In the genomic region with DNA sequence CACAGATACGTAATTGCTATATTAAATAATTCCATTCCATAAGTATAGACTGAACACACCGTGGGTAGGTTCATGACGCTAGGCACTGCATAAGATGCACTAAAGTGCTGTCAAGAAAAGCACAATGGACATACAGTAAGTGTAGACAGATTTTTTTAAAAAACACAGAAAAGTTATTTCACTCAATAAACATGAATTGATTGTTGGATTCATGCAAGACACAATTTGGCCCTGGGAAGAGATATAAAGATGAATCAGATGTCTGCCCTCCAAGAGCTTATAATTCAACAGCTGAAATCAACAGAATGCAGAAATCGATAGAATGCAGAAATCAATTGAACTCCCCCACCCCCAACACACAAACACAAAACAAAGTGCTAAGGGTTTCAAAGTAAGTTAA, we compare ENCODE assay signal across 11 cellular contexts. TPM values are rescaled to one million over a fixed set of nuclear protein-coding genes. Genes with fewer than 3 reads are reported as not detected.
DNase-seq lines count a peak whose midpoint lies in the region; ATAC-seq and TF ChIP-seq lines count a peak whose summit lies in the region.
"Had no signal": no experiment of that assay in that cellular context is flagged by ENCODE, and none has a peak within 500 bp of the region (broad histone marks: within the 10 kb centered on the region; RNA-seq: fewer than 3 reads in every experiment).

No MANE protein-coding gene starts in this region.

- no peak overlapping the region for H3K27ac ChIP-seq in right cardiac atrium (ENCODE audit: low read length)
- no peak overlapping the region for H3K27ac ChIP-seq in iPS-20b (ENCODE audit: low read length)
- H3K27ac ChIP-seq: lower lobe of right lung had no signal

- POLR2A ChIA-PET in activated CD8-positive, alpha-beta T cell treated with anti-CD3 and anti-CD28 coated beads for 36 hours (lab: Charles Lee), result no interaction called here

- H3K4me1 ChIP-seq in right cardiac atrium (ENCODE audit: control insufficient read depth, insufficient read depth, low read length) (peaks cover 2% of the 10 kb centered on the region), iPS-20b (ENCODE audit: insufficient read depth, low read length) (peaks cover 4% of the 10 kb centered on the region; the same call in 1 of the 2 replicates)

- H3K27me3 ChIP-seq in right cardiac atrium (ENCODE audit: control insufficient read depth, insufficient read depth) (no peaks in the 10 kb centered on the region), iPS-20b (ENCODE audit: insufficient read depth, low read length) (no peaks in the 10 kb centered on the region)

- no peak overlapping the region for H3K9ac ChIP-seq in iPS-20b (ENCODE audit: low read depth, low read length)

- intact Hi-C loops in right cardiac atrium (cut with DNase I), result no loop called here
- intact Hi-C loops in Right ventricle myocardium inferior (cut with DNase I), result no loop called here
- intact Hi-C loops in activated CD8-positive, alpha-beta T cell treated with anti-CD3 and anti-CD28 coated beads for 36 hours (cut with micrococcal nuclease), result no loop called here
- intact Hi-C loops in posterior cingulate gyrus (cut with DNase I), result no loop called here

- 92% methylated on average over 4 of the region's 4 CpGs for WGBS in right cardiac atrium

- H3K36me3 ChIP-seq in iPS-20b (ENCODE audit: insufficient read depth, low read depth, low read length), result no peaks in the 10 kb centered on the region

- peak overlapping the region; percentile 92 for H3K4me3 Mint-ChIP-seq in activated CD8-positive, alpha-beta T cell treated with anti-CD3 and anti-CD28 coated beads for 36 hours
- H3K4me3 Mint-ChIP-seq in type B pancreatic cell, result peak overlapping the region; percentile 100

- H3K36me3 Mint-ChIP-seq in activated CD8-positive, alpha-beta T cell treated with anti-CD3 and anti-CD28 coated beads for 36 hours (ENCODE audit: low read depth), result peaks cover 4% of the 10 kb centered on the region
- H3K36me3 Mint-ChIP-seq in type B pancreatic cell, result peaks cover 3% of the 10 kb centered on the region

- peak overlapping the region; percentile 56 for H3K4me3 ChIP-seq in right cardiac atrium (ENCODE audit: low read length)
- H3K4me3 ChIP-seq in iPS-20b (ENCODE audit: low read length), result peak overlapping the region; percentile 98; the same call in 1 of the 2 replicates

- no peak for ATAC-seq in right cardiac atrium
- no peak for ATAC-seq in Right ventricle myocardium inferior
- no peak for ATAC-seq in activated CD8-positive, alpha-beta T cell treated with anti-CD3 and anti-CD28 coated beads for 36 hours
- ATAC-seq: lower lobe of right lung had no signal

- H3K27ac Mint-ChIP-seq in activated CD8-positive, alpha-beta T cell treated with anti-CD3 and anti-CD28 coated beads for 36 hours, result no peak overlapping the region
- H3K27ac Mint-ChIP-seq in type B pancreatic cell, result peak overlapping the region; percentile 90

- no peaks in the 10 kb centered on the region for H3K9me3 Mint-ChIP-seq in activated CD8-positive, alpha-beta T cell treated with anti-CD3 and anti-CD28 coated beads for 36 hours
- no peaks in the 10 kb centered on the region for H3K9me3 Mint-ChIP-seq in type B pancreatic cell

- H3K4me1 Mint-ChIP-seq in activated CD8-positive, alpha-beta T cell treated with anti-CD3 and anti-CD28 coated beads for 36 hours (ENCODE audit: low read depth), result peaks cover 27% of the 10 kb centered on the region
- peaks cover 41% of the 10 kb centered on the region for H3K4me1 Mint-ChIP-seq in type B pancreatic cell (ENCODE audit: unreplicated experiment)

- CTCF ChIA-PET in activated CD8-positive, alpha-beta T cell treated with anti-CD3 and anti-CD28 coated beads for 36 hours (lab: Charles Lee), result interaction anchor here (1.6 to 2.8 kb wide), 3 partner anchors 8 to 17 kb away, joined by 3 to 16 read pairs (median 6); no protein-coding TSS in a partner anchor

- DNase-seq in right cardiac atrium (no peak), Right ventricle myocardium inferior (ENCODE audit: missing footprints) (no peak), type B pancreatic cell (ENCODE audit: extremely low spot score, unreplicated experiment) (no peak), SW480 (ENCODE audit: low spot score) (no peak), cerebellar cortex (ENCODE audit: low spot score) (no peak), posterior cingulate gyrus (no peak)
- DNase-seq in activated CD8-positive, alpha-beta T cell treated with anti-CD3 and anti-CD28 coated beads for 36 hours, result no peak
- DNase-seq: effector memory CD4-positive, alpha-beta T cell; lower lobe of right lung; NCI-H1417 treated with DMSO at 0.1 percent for 48 hours had no signal

- TF ChIP-seq CTCF in activated CD8-positive, alpha-beta T cell treated with anti-CD3 and anti-CD28 coated beads for 36 hours (IDR thresholded peaks at IDR 0.05), result no peak
- no peak for TF ChIP-seq CTCF in type B pancreatic cell (conservative IDR thresholded peaks at IDR 0.05)

- H3K27me3 Mint-ChIP-seq in activated CD8-positive, alpha-beta T cell treated with anti-CD3 and anti-CD28 coated beads for 36 hours, result no peaks in the 10 kb centered on the region
- no peaks in the 10 kb centered on the region for H3K27me3 Mint-ChIP-seq in type B pancreatic cell

- H3K9me3 ChIP-seq in right cardiac atrium (ENCODE audit: control insufficient read depth, low read length) (no peaks in the 10 kb centered on the region), iPS-20b (ENCODE audit: insufficient read depth, low read depth, low read length) (no peaks in the 10 kb centered on the region)
- H3K9me3 ChIP-seq: lower lobe of right lung had no signal

RNA-seq across cellular contexts. Expression of gene NBAS, which starts 1.8 kb away (rescaled TPM):
- total RNA-seq in right cardiac atrium (10 to 100 TPM; 50.0 to 59.4 (median 53.4) TPM), Right ventricle myocardium inferior (60.2 TPM), type B pancreatic cell (ENCODE audit: low replicate concordance) (44.3 and 53.5 TPM in 2 replicates)
- polyA plus RNA-seq in right cardiac atrium, result 22.4 TPM
- total RNA-seq in activated CD8-positive, alpha-beta T cell treated with anti-CD3 and anti-CD28 coated beads for 36 hours, result 10 to 100 TPM; 40.9 to 41.9 TPM

RNA-seq across cellular contexts. Expression of gene DDX1, which starts 32.3 kb away (rescaled TPM):
- total RNA-seq in right cardiac atrium (100 to 1,000 TPM; 109 to 136 (median 113) TPM), Right ventricle myocardium inferior (142 TPM), type B pancreatic cell (ENCODE audit: low replicate concordance) (97.3 and 111 TPM in 2 replicates)
- 117 TPM for polyA plus RNA-seq in right cardiac atrium
- total RNA-seq in activated CD8-positive, alpha-beta T cell treated with anti-CD3 and anti-CD28 coated beads for 36 hours, result 10 to 100 TPM; 90.3 to 92.5 TPM
